Comparison of ENCODE assay signal across 22 cellular contexts in the genomic region with DNA sequence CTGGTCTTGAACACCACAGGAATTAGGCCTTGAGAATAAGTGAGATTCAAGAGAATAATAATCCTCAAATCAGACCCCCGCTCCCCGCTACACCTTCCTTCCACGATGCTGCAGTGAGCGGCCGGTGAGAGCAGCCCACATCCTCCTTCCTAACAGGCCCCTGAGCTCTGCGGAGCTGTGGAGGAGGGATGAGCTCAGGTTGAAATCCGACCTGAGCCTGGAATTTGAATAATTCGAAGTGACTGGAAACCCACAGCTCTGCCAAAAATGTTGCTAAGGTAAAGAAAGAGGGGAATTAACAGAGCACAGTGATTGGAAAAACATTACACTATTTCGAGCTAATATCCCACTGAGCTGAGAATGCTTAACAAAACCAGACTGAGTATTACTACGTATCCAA.
DNase-seq lines count a peak whose midpoint lies in the region; ATAC-seq, FAIRE-seq and TF ChIP-seq lines count a peak whose summit lies in the region.
"Had no signal": no experiment of that assay in that cellular context is flagged by ENCODE, and none has a peak within 500 bp of the region (broad histone marks: within the 10 kb centered on the region; RNA-seq: fewer than 3 reads in every experiment).

No MANE protein-coding gene starts in this region.

- peaks cover 22% of the 10 kb centered on the region for H3K9me3 Mint-ChIP-seq in nephron progenitor cell
- H3K9me3 Mint-ChIP-seq: T-helper 1 cell treated with Interleukin-12 subunit alpha and Interleukin-12 subunit beta and Interleukin-4 antibody, amounts not matched to agents 30 μg/mL and 1 μg/mL, for 36 hours had no signal

- 45% methylated on average over 10 of the region's 10 CpGs for WGBS in hepatocyte (ENCODE audit: low lambda C conversion rate, missing lambda C conversion rate)
- WGBS in small intestine, 3 donors: 80 to 86% (median 82%) methylated on average over 10 of the region's 10 CpGs

- no peak for FAIRE-seq in small intestine (lab: Jason Lieb, UNC)
- FAIRE-seq: GM18507 had no signal

- H3K27ac Mint-ChIP-seq in nephron progenitor cell: no peak overlapping the region
- H3K27ac Mint-ChIP-seq: CD4-positive, CD25-positive, alpha-beta regulatory T cell; stimulated activated memory B cell treated with anti-CD40 and anti-IgM and Interleukin-4, amounts not matched to agents 10 μg/mL and 1 μg/mL and 100 μg/mL, for 72 hours; T-helper 1 cell treated with Interleukin-12 subunit alpha and Interleukin-12 subunit beta and Interleukin-4 antibody, amounts not matched to agents 30 μg/mL and 1 μg/mL, for 36 hours had no signal

- H3K27me3 Mint-ChIP-seq in nephron progenitor cell (ENCODE audit: low read depth, poor library complexity): no peaks in the 10 kb centered on the region

- TF ChIP-seq CTCF in hepatocyte (IDR thresholded peaks at IDR 0.05; ENCODE audit: poor library complexity): no peak
- TF ChIP-seq CTCF in nephron progenitor cell (IDR thresholded peaks at IDR 0.05): no peak

- H3K36me3 ChIP-seq in hepatocyte (replicated peaks; ENCODE audit: insufficient read depth, low read depth) (no peaks in the 10 kb centered on the region), small intestine (ENCODE audit: control insufficient read depth in 2 of 2, insufficient read depth in 2 of 2, low read length in 2 of 2) (no peaks in the 10 kb centered on the region)
- H3K36me3 ChIP-seq: SJSA1 had no signal

- H3K4me2 ChIP-seq in hepatocyte: no peak overlapping the region

- H3K9me2 ChIP-seq in hepatocyte (replicated peaks; ENCODE audit: insufficient read depth): no peaks in the 10 kb centered on the region

- H3K36me3 Mint-ChIP-seq in nephron progenitor cell (ENCODE audit: low read depth): no peaks in the 10 kb centered on the region
- H3K36me3 Mint-ChIP-seq: CD4-positive, CD25-positive, alpha-beta regulatory T cell had no signal

- ATAC-seq in GM18873 (IDR thresholded peaks at IDR 0.05; ENCODE audit: low FRiP score, unreplicated experiment) (no peak), HG02571 (IDR thresholded peaks at IDR 0.05; ENCODE audit: unreplicated experiment) (no peak)
- ATAC-seq: esophagus mucosa; stimulated activated memory B cell treated with anti-CD40 and anti-IgM and Interleukin-4, amounts not matched to agents 10 μg/mL and 1 μg/mL and 100 μg/mL, for 72 hours had no signal

- no peak overlapping the region for H3K27ac ChIP-seq in hepatocyte
- H3K27ac ChIP-seq in small intestine (ENCODE audit: low read depth in 1 of 2, low read length in 1 of 2): no peak overlapping the region
- H3K27ac ChIP-seq: SJSA1, skin epidermis had no signal

- H3K27me3 ChIP-seq in hepatocyte (no peaks in the 10 kb centered on the region), small intestine (ENCODE audit: control insufficient read depth in 2 of 2, insufficient read depth in 2 of 2, low read length in 2 of 2) (peaks cover 0 to 2% of the 10 kb centered on the region in 2 donors)
- H3K27me3 ChIP-seq: SJSA1 had no signal

- H3K4me1 Mint-ChIP-seq in nephron progenitor cell: peaks cover 16% of the 10 kb centered on the region
- H3K4me1 Mint-ChIP-seq: CD4-positive, CD25-positive, alpha-beta regulatory T cell; stimulated activated memory B cell treated with anti-CD40 and anti-IgM and Interleukin-4, amounts not matched to agents 10 μg/mL and 1 μg/mL and 100 μg/mL, for 72 hours had no signal

- H3K4me3 ChIP-seq in hepatocyte (no peak overlapping the region), small intestine (ENCODE audit: low read depth in 1 of 2, low read length in 2 of 2) (no peak overlapping the region)
- H3K4me3 ChIP-seq: SJSA1, skin epidermis had no signal

- H3K9me3 ChIP-seq in hepatocyte (ENCODE audit: low read depth) (no peaks in the 10 kb centered on the region), small intestine (ENCODE audit: control insufficient read depth, low read depth) (no peaks in the 10 kb centered on the region)
- H3K9me3 ChIP-seq: SJSA1 had no signal

- peak; percentile 67 for DNase-seq in ELF-1 (ENCODE audit: low read depth, low spot score)
- peak; percentile 12 for DNase-seq in M059J (ENCODE audit: low read depth)
- DNase-seq in hepatocyte (ENCODE audit: low spot score): no peak
- DNase-seq in nephron progenitor cell: peak; percentile 11
- no peak for DNase-seq in activated gamma-delta T cell (lab: John Stamatoyannopoulos, UW)
- no peak for DNase-seq in small intestine
- DNase-seq: activated CD4-positive, alpha-beta T cell treated with anti-CD3 and anti-CD28 coated beads for 4 hours; activated naive CD4-positive, alpha-beta T cell treated with anti-CD3 and anti-CD28 coated beads, Interleukin-2, amount 50 U/mL, for 16 hours; CD4-positive, CD25-positive, alpha-beta regulatory T cell; cerebellar nuclear complex; effector CD8-positive, alpha-beta T cell; foreskin melanocyte; NCI-H187 had no signal

- H4K20me1 ChIP-seq in hepatocyte (ENCODE audit: insufficient read depth, poor library complexity, severe bottlenecking): no peaks in the 10 kb centered on the region

- H3K4me1 ChIP-seq in hepatocyte (ENCODE audit: insufficient read depth) (no peaks in the 10 kb centered on the region), small intestine (ENCODE audit: control insufficient read depth in 2 of 2, insufficient read depth in 1 of 2, low read depth in 1 of 2, low read length in 1 of 2) (no peaks in the 10 kb centered on the region)

- peak overlapping the region; percentile 21 for H2AFZ ChIP-seq in hepatocyte

- H3K4me3 Mint-ChIP-seq in nephron progenitor cell: no peak overlapping the region
- H3K4me3 Mint-ChIP-seq: CD4-positive, CD25-positive, alpha-beta regulatory T cell; nephron; stimulated activated memory B cell treated with anti-CD40 and anti-IgM and Interleukin-4, amounts not matched to agents 10 μg/mL and 1 μg/mL and 100 μg/mL, for 72 hours; T-helper 1 cell treated with Interleukin-12 subunit alpha and Interleukin-12 subunit beta and Interleukin-4 antibody, amounts not matched to agents 30 μg/mL and 1 μg/mL, for 36 hours had no signal

- no peaks in the 10 kb centered on the region for H3K79me2 ChIP-seq in hepatocyte

Comparison
In these comparisons a context has a peak if more than half of its experiments do, and no peak if none do; other contexts are left out.
1. DNase-seq: peak in ELF-1 (single experiment), M059J (single experiment) and nephron progenitor cell (single experiment); none in hepatocyte (single experiment), activated gamma-delta T cell (single experiment) and small intestine (single experiment).